Comparison of ENCODE assay signal across 21 cellular contexts in the genomic region with DNA sequence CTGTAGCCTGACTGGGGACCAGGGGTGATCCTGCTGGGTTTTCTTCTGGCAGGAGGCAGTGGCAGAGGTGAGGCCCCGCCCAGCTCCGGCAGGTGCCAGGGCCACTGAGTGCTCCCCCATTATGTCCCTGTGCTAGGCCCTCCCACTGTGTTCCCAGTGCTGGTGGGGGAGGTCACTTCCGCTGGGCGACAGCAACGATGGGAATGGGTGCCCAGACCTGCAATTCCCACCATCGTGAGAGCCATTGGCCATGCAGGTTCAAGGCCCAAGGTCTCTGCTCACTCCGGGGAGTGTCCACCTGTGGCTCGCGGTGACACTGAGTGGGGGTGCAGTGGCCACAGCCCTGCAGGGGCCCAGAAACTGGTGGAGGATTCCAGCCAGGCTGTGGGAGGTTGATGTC.
"Had no signal": no experiment of that assay in that cellular context is flagged by ENCODE, and none has a peak within 500 bp of the region (broad histone marks: within the 10 kb centered on the region; RNA-seq: fewer than 3 reads in every experiment).

No MANE protein-coding gene starts in this region.

- H3K27me3 ChIP-seq: foreskin keratinocyte, tibial nerve, uterus had no signal

- H3K9me3 ChIP-seq: tibial nerve, uterus had no signal

- H3K9me3 Mint-ChIP-seq: activated naive CD4-positive, alpha-beta T cell treated with anti-CD3 and anti-CD28 coated beads, Interleukin-2, amount 10 ng/mL, durations not matched to agents 7 days and 5 days; activated naive CD8-positive, alpha-beta T cell treated with anti-CD3 and anti-CD28 coated beads, Interleukin-2, amount 50 U/mL, for 24 hours; brain; nephron progenitor cell had no signal

- H3K4me1 Mint-ChIP-seq: activated naive CD4-positive, alpha-beta T cell treated with anti-CD3 and anti-CD28 coated beads, Interleukin-2, amount 10 ng/mL, durations not matched to agents 7 days and 5 days; activated naive CD8-positive, alpha-beta T cell treated with anti-CD3 and anti-CD28 coated beads, Interleukin-2, amount 50 U/mL, for 24 hours had no signal

- H3K4me3 Mint-ChIP-seq: activated naive CD4-positive, alpha-beta T cell treated with anti-CD3 and anti-CD28 coated beads, Interleukin-2, amount 10 ng/mL, durations not matched to agents 7 days and 5 days; activated naive CD8-positive, alpha-beta T cell treated with anti-CD3 and anti-CD28 coated beads, Interleukin-2, amount 50 U/mL, for 24 hours; brain; nephron progenitor cell had no signal

- H3K27ac Mint-ChIP-seq: activated naive CD4-positive, alpha-beta T cell treated with anti-CD3 and anti-CD28 coated beads, Interleukin-2, amount 10 ng/mL, durations not matched to agents 7 days and 5 days; activated naive CD8-positive, alpha-beta T cell treated with anti-CD3 and anti-CD28 coated beads, Interleukin-2, amount 50 U/mL, for 24 hours; brain; nephron progenitor cell had no signal

- H3K36me3 Mint-ChIP-seq: activated naive CD4-positive, alpha-beta T cell treated with anti-CD3 and anti-CD28 coated beads, Interleukin-2, amount 10 ng/mL, durations not matched to agents 7 days and 5 days had no signal

- DNase-seq: activated CD4-positive, alpha-beta T cell treated with anti-CD3 and anti-CD28 coated beads, Interleukin-2, amount 50 U/mL, for 1 hour; activated CD8-positive, alpha-beta memory T cell treated with anti-CD3 and anti-CD28 coated beads, Interleukin-2, amount 50 U/mL, for 4 hours; activated effector memory CD4-positive, alpha-beta T cell treated with Interleukin-2 at 50 U/mL for 16 hours; activated naive CD4-positive, alpha-beta T cell treated with anti-CD3 and anti-CD28 coated beads, Interleukin-2, amount 10 ng/mL, durations not matched to agents 7 days and 5 days; activated naive CD8-positive, alpha-beta T cell treated with anti-CD3 and anti-CD28 coated beads, Interleukin-2, amount 50 U/mL, for 24 hours; activated T-cell treated with anti-CD3 and anti-CD28 coated beads, Interleukin-2, amount 50 U/mL, for 48 hours; anterior cingulate cortex; central memory CD4-positive, alpha-beta T cell; foreskin keratinocyte; glutamatergic neuron; hypothalamus; nephron progenitor cell; occipital lobe; retina; stimulated activated CD4-positive, alpha-beta T cell treated with anti-CD3 and anti-CD28 coated beads, Interleukin-2, amount 100 ng/mL, for 24 hours; stimulated activated naive CD4-positive, alpha-beta T cell treated with Interleukin-2 at 50 U/mL for 16 hours; T1000; uterus had no signal

- H3K4me3 ChIP-seq: lung, tibial nerve, uterus had no signal

- H3K36me3 ChIP-seq: uterus had no signal

- ATAC-seq: activated naive CD8-positive, alpha-beta T cell treated with anti-CD3 and anti-CD28 coated beads, Interleukin-2, amount 50 U/mL, for 24 hours; foreskin keratinocyte had no signal

- H3K27ac ChIP-seq: foreskin keratinocyte, uterus had no signal

- H3K27me3 Mint-ChIP-seq: activated naive CD4-positive, alpha-beta T cell treated with anti-CD3 and anti-CD28 coated beads, Interleukin-2, amount 10 ng/mL, durations not matched to agents 7 days and 5 days; activated naive CD8-positive, alpha-beta T cell treated with anti-CD3 and anti-CD28 coated beads, Interleukin-2, amount 50 U/mL, for 24 hours; brain had no signal

- H3K4me1 ChIP-seq: foreskin keratinocyte had no signal
